ENCODE assay signal across 2 cellular contexts in genomic region chr1:21878840-21879478, GRCh38.
TF ChIP-seq lines count a peak whose summit lies in the region.

No MANE protein-coding gene starts in this region.

TF ChIP-seq in HEK293, 187 proteins besides CTCF, POLR2A, EP300 and RAD21:
- TF ChIP-seq OSR2 (tag by site-specific recombination; IDR thresholded peaks at IDR 0.05) (no peak), SCRT2 (tag by site-specific recombination; IDR thresholded peaks at IDR 0.05) (peak; percentile 85), ZNF157 (tag by site-specific recombination; IDR thresholded peaks at IDR 0.05) (0 out of 2 replicates have a peak, but pooled peaks have one; percentile 29)

TF ChIP-seq in K562, 482 proteins besides CTCF, POLR2A, EP300 and RAD21:
- TF ChIP-seq MED1 (CRISPR knock-in tag; IDR thresholded peaks at IDR 0.05; ENCODE audit: borderline replicate concordance) (no peak), POLR2G (IDR thresholded peaks at IDR 0.05; ENCODE audit: low read depth, low read length) (0 out of 2 replicates have a peak, but pooled peaks have one; percentile 3), FOXK2 (conservative IDR thresholded peaks at IDR 0.05 in 1 of 2, IDR thresholded peaks at IDR 0.05 in 1 of 2; ENCODE audit: low read depth in 2 of 2) (no peak)
